Comparison of ENCODE assay signal across 24 cellular contexts in the genomic region with DNA sequence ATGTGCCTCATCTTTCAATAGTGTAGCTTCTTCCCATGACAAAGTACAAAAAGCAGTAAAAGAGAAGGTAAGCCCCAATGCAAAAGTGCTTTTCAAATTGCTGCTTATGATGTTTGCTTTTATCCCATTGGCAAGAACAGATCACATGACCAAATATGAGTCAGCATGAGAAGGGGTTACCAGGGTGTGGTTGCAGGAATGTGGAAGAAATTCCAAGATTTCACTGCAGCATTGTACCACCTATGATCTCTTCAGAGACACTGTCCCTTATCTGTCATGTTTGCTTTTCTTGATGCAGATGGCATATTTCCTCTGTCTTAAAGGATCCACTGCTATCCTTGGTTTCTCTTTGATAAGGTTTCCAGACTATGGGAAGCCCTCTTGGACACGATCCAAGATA.
"Had no signal": no experiment of that assay in that cellular context is flagged by ENCODE, and none has a peak within 500 bp of the region (broad histone marks: within the 10 kb centered on the region; RNA-seq: fewer than 3 reads in every experiment).

No MANE protein-coding gene starts in this region.

- DNase-seq: activated CD4-positive, alpha-beta memory T cell treated with anti-CD3 and anti-CD28 coated beads, Interleukin-2, amount 10 ng/mL, durations not matched to agents 7 days and 5 days; activated CD4-positive, alpha-beta T cell treated with anti-CD3 and anti-CD28 coated beads for 36 hours; activated CD4-positive, alpha-beta T cell treated with anti-CD3 and anti-CD28 coated beads, Interleukin-2, amount 50 U/mL, for 1 hour; activated gamma-delta T cell; activated naive CD4-positive, alpha-beta T cell treated with anti-CD3 and anti-CD28 coated beads for 36 hours; activated T-cell treated with anti-CD3 and anti-CD28 coated beads for 4 hours; activated T-cell treated with anti-CD3 and anti-CD28 coated beads, Interleukin-2, amount 50 U/mL, for 48 hours; amygdala; MV-4-11; NCI-H1105; NCI-H1436; NCI-H187; NCI-H2081; NCI-H510A treated with DMSO at 0.1 percent for 48 hours; NCI-H69; SIG-M5; T-helper 17 cell; T-helper 9 cell; WERI-Rb-1 had no signal

- H3K9me3 Mint-ChIP-seq: brain had no signal

- H3K27ac Mint-ChIP-seq: activated CD4-positive, alpha-beta memory T cell treated with anti-CD3 and anti-CD28 coated beads, Interleukin-2, amount 10 ng/mL, durations not matched to agents 7 days and 5 days; activated CD4-positive, alpha-beta T cell treated with anti-CD3 and anti-CD28 coated beads for 36 hours; activated naive CD4-positive, alpha-beta T cell treated with anti-CD3 and anti-CD28 coated beads for 36 hours; activated naive CD8-positive, alpha-beta T cell; activated T-helper 17 cell treated with anti-CD3 and anti-CD28 coated beads, Interleukin-2, amount 50 U/mL, for 72 hours; brain; T-helper 17 cell had no signal

- H3K27me3 ChIP-seq: cardiac muscle cell had no signal

- ATAC-seq: activated CD4-positive, alpha-beta T cell treated with anti-CD3 and anti-CD28 coated beads for 36 hours; activated T-helper 17 cell treated with anti-CD3 and anti-CD28 coated beads, Interleukin-2, amount 50 U/mL, for 72 hours; T-helper 17 cell had no signal

- H3K36me3 Mint-ChIP-seq: activated naive CD8-positive, alpha-beta T cell; brain had no signal

- H3K27me3 Mint-ChIP-seq: activated CD4-positive, alpha-beta memory T cell treated with anti-CD3 and anti-CD28 coated beads, Interleukin-2, amount 10 ng/mL, durations not matched to agents 7 days and 5 days; activated CD4-positive, alpha-beta T cell treated with anti-CD3 and anti-CD28 coated beads for 36 hours; activated naive CD8-positive, alpha-beta T cell; activated T-helper 17 cell treated with anti-CD3 and anti-CD28 coated beads, Interleukin-2, amount 50 U/mL, for 72 hours; T-helper 17 cell had no signal

- H3K4me3 ChIP-seq: cardiac muscle cell had no signal

- H3K27ac ChIP-seq: cardiac muscle cell, WERI-Rb-1 had no signal

- H3K4me1 Mint-ChIP-seq: activated CD4-positive, alpha-beta memory T cell treated with anti-CD3 and anti-CD28 coated beads, Interleukin-2, amount 10 ng/mL, durations not matched to agents 7 days and 5 days; activated CD4-positive, alpha-beta T cell treated with anti-CD3 and anti-CD28 coated beads for 36 hours; activated T-helper 17 cell treated with anti-CD3 and anti-CD28 coated beads, Interleukin-2, amount 50 U/mL, for 72 hours; brain; T-helper 17 cell had no signal

- H3K4me3 Mint-ChIP-seq: activated CD4-positive, alpha-beta memory T cell treated with anti-CD3 and anti-CD28 coated beads, Interleukin-2, amount 10 ng/mL, durations not matched to agents 7 days and 5 days; activated CD4-positive, alpha-beta T cell treated with anti-CD3 and anti-CD28 coated beads for 36 hours; activated naive CD4-positive, alpha-beta T cell treated with anti-CD3 and anti-CD28 coated beads for 36 hours; activated naive CD8-positive, alpha-beta T cell; activated T-helper 17 cell treated with anti-CD3 and anti-CD28 coated beads, Interleukin-2, amount 50 U/mL, for 72 hours; brain; T-helper 17 cell had no signal

- FAIRE-seq: astrocyte had no signal

- H3K36me3 ChIP-seq: cardiac muscle cell, WERI-Rb-1 had no signal
